ENCODE assay signal across 9 cellular contexts in genomic region chr11:113023986-113024385, GRCh38.
"Had no signal": no experiment of that assay in that cellular context is flagged by ENCODE, and none has a peak within 500 bp of the region (broad histone marks: within the 10 kb centered on the region; RNA-seq: fewer than 3 reads in every experiment).

No MANE protein-coding gene starts in this region.

- ATAC-seq: HCT116, HepG2 had no signal

- H3K9me3 ChIP-seq: HAP-1 had no signal

- H3K4me1 ChIP-seq: HAP-1 had no signal

- H3K27ac ChIP-seq: HL-60, KMS-11 had no signal

- H3K36me3 ChIP-seq: HAP-1 had no signal

- DNase-seq: GOT3, H7, HFFc6, KBM-7 had no signal

- H3K9ac ChIP-seq: KMS-11 had no signal

- H3K4me3 ChIP-seq: HAP-1 had no signal

- H3K4me2 ChIP-seq: KMS-11 had no signal
